In the genomic region with DNA sequence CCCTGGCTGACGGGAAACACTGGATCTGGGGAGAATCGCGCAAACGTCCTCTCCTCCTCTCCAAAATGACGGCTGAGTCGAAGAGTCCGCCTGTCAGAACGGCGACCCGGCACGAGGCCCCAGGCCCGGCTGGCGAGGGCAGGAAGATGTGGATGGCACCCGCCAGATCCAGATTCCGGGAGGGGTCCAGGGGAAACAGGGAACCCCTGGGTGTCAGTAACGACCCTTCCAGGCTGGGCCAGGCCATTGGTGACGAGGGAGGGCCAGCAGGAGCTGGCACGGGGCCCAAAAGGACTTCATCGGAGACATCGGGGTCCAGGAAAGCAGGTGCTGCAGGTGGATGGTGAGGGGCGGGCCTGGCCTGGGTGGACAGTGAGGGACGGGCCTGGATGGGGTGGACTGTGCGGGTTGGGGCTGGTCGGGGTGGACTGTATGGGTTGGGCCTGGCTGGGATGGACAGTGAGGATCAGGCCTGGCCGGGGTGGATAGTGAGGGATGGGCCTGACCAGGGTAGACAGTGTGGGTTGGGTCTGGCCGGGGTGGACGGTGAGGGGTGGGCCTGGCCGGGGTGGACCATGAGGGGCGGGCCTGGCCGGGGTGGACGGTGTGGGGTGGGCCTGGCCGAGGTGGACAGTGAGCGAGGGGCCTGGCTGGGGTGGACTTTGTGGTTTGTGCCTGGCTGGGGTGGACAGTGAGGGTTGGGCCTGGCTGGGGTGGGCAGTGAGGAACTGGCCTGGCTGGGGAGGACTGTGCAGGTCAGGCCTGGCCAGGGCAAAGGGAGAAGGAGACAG, we compare ENCODE assay signal across 29 cellular contexts. TPM values are rescaled to one million over a fixed set of nuclear protein-coding genes. Genes with fewer than 3 reads are reported as not detected.
DNase-seq lines count a peak whose midpoint lies in the region; ATAC-seq, FAIRE-seq and TF ChIP-seq lines count a peak whose summit lies in the region.
"Had no signal": no experiment of that assay in that cellular context is flagged by ENCODE, and none has a peak within 500 bp of the region (broad histone marks: within the 10 kb centered on the region; RNA-seq: fewer than 3 reads in every experiment).

No MANE protein-coding gene starts in this region.

- FAIRE-seq in H1 (lab: Jason Lieb, UNC): no peak
- FAIRE-seq: frontal cortex had no signal

- no peaks in the 10 kb centered on the region for H3K79me1 ChIP-seq in H1 (ENCODE audit: low read depth, low read length)

- H3K27ac ChIP-seq in H1 (ENCODE audit: low read depth, low read length) (no peak overlapping the region), aorta (ENCODE audit: low read depth in 1 of 2, low read length in 2 of 2) (no peak overlapping the region)
- H3K27ac ChIP-seq: esophagus squamous epithelium, hepatocyte, vagina had no signal

- no peak overlapping the region for H2BK20ac ChIP-seq in H1 (ENCODE audit: low read length)

- DNase-seq in left ventricle myocardium superior (peak; percentile 26), Right ventricle myocardium inferior (ENCODE audit: missing footprints) (no peak), H1 (ENCODE audit: low read depth in 1 of 2, low spot score in 2 of 2) (no peak), omental fat pad (ENCODE audit: low spot score) (no peak), aorta (peak; percentile 44 to 63), BE2C (no peak), dedifferentiated amniotic fluid mesenchymal stem cell (ENCODE audit: extremely low spot score) (no peak), UCSD-AML1 (lab: John Stamatoyannopoulos, UW; ENCODE audit: unreplicated experiment) (no peak)
- DNase-seq: activated CD4-positive, alpha-beta T cell treated with anti-CD3 and anti-CD28 coated beads, Interleukin-2, amount 10 ng/mL, durations not matched to agents 24 days and 14 days; activated naive CD8-positive, alpha-beta T cell treated with anti-CD3 and anti-CD28 coated beads, Interleukin-2, amount 50 U/mL, for 24 hours; C1 segment of cervical spinal cord; DND-41; esophagus squamous epithelium; NCI-H1694 treated with DMSO at 0.1 percent for 48 hours; NCI-H2171 treated with DMSO at 0.1 percent for 48 hours; NCI-H526; T-helper 2 cell had no signal

- no peak overlapping the region for H3K14ac ChIP-seq in H1 (ENCODE audit: insufficient read length)

- H3K23ac ChIP-seq in H1 (ENCODE audit: insufficient read length): no peak overlapping the region

- H3K4me3 ChIP-seq in H1 (ENCODE audit: extremely low read depth in 1 of 4, insufficient read depth in 2 of 4, low read depth in 3 of 4, low read length in 4 of 4): no peak overlapping the region
- no peak overlapping the region for H3K4me3 ChIP-seq in aorta (ENCODE audit: low read length in 2 of 2)
- H3K4me3 ChIP-seq in BE2C (ENCODE audit: low read depth, low read length): no peak overlapping the region
- H3K4me3 ChIP-seq: esophagus squamous epithelium, HAP-1, hepatocyte, mucosa of descending colon, vagina had no signal

- H3K9me3 ChIP-seq in H1 (ENCODE audit: insufficient read depth in 2 of 2, low read depth in 1 of 2, low read length in 1 of 2) (peaks cover 37 to 52% of the 10 kb centered on the region in 2 experiments), aorta (ENCODE audit: control insufficient read depth, low read length) (peaks cover 13% of the 10 kb centered on the region), BE2C (no peaks in the 10 kb centered on the region)
- H3K9me3 ChIP-seq: HAP-1 had no signal

- no peak overlapping the region for H4K91ac ChIP-seq in H1 (replicated peaks; ENCODE audit: insufficient read length, low read length)

- H3K56ac ChIP-seq in H1 (replicated peaks; ENCODE audit: insufficient read length, low read depth, low read length): no peak overlapping the region

- CTCF ChIA-PET in H1 (lab: Charles Lee; ENCODE audit: partially characterized antibody): no interaction called here

- no peak overlapping the region for H2BK5ac ChIP-seq in H1 (ENCODE audit: low read depth, low read length)

- no peak overlapping the region for H3K18ac ChIP-seq in H1 (ENCODE audit: extremely low read depth, low read length)

- ATAC-seq in left ventricle myocardium superior (no peak), Right ventricle myocardium inferior (no peak), omental fat pad (ENCODE audit: low FRiP score) (peak; percentile 25), aorta (ENCODE audit: low FRiP score) (no peak)
- ATAC-seq: activated naive CD8-positive, alpha-beta T cell treated with anti-CD3 and anti-CD28 coated beads, Interleukin-2, amount 50 U/mL, for 24 hours; mucosa of descending colon had no signal

- no peak overlapping the region for H2AFZ ChIP-seq in H1 (ENCODE audit: low read length)
- H2AFZ ChIP-seq: hepatocyte had no signal

- H3K27me3 ChIP-seq in H1 (replicated peaks in 1 of 4; ENCODE audit: control insufficient read depth in 3 of 4, extremely low read depth in 1 of 4, insufficient read depth in 3 of 4, low read length in 3 of 4) (peaks cover 0 to 2% (median 0%) of the 10 kb centered on the region in 4 experiments; a peak in 1 of 7 replicates), aorta (ENCODE audit: control insufficient read depth in 1 of 2, insufficient read depth in 2 of 2, low read length in 1 of 2) (no peaks in the 10 kb centered on the region), BE2C (peaks cover 3% of the 10 kb centered on the region; the same call in 1 of the 2 replicates)
- H3K27me3 ChIP-seq: esophagus squamous epithelium, hepatocyte, vagina had no signal

- no peak for TF ChIP-seq POLR2A in H1 (IDR thresholded peaks at IDR 0.05; ENCODE audit: control extremely low read depth in 1 of 2, low read depth in 2 of 2, low read length in 2 of 2)

- H3K36me3 ChIP-seq in H1 (ENCODE audit: control insufficient read depth in 2 of 4, insufficient read depth in 4 of 4, low read length in 3 of 4): no peaks in the 10 kb centered on the region
- no peaks in the 10 kb centered on the region for H3K36me3 ChIP-seq in aorta (ENCODE audit: control insufficient read depth in 1 of 2, insufficient read depth in 2 of 2, low read length in 1 of 2)
- no peaks in the 10 kb centered on the region for H3K36me3 ChIP-seq in BE2C
- H3K36me3 ChIP-seq: esophagus squamous epithelium, HAP-1, vagina had no signal

- H2BK120ac ChIP-seq in H1 (replicated peaks; ENCODE audit: low read depth, low read length): no peak overlapping the region

- intact Hi-C loops in left ventricle myocardium superior (cut with micrococcal nuclease) (no loop called here), Right ventricle myocardium inferior (cut with DNase I) (no loop called here), aorta (cut with DNase I) (no loop called here)

- WGBS in H1 (ENCODE audit: extremely low coverage in 1 of 2, insufficient coverage in 1 of 2, insufficient read length in 1 of 2, insufficient replicate concordance in 2 of 2, low coverage in 1 of 2, low lambda C conversion rate in 2 of 2, missing lambda C conversion rate in 1 of 2), 2 experiments: 90% methylated on average over 19 of the region's 33 CpGs; no CpG with 5 or more reads in 1 of the 2 experiments
- WGBS in aorta, 2 donors: 87 to 90% methylated on average over 32 to 33 of the region's 33 CpGs

- H3K23me2 ChIP-seq in H1 (ENCODE audit: low read depth, low read length): peaks cover 3% of the 10 kb centered on the region; the same call in 1 of the 2 replicates

- H3K4ac ChIP-seq in H1 (replicated peaks; ENCODE audit: insufficient read length, low read depth, low read length): no peak overlapping the region

- no peak overlapping the region for H2BK12ac ChIP-seq in H1 (ENCODE audit: low read depth, low read length)

- TF ChIP-seq CTCF in H1 (IDR thresholded peaks at IDR 0.05; ENCODE audit: control extremely low read depth in 1 of 3, insufficient read depth in 1 of 3, low read depth in 1 of 3, low read length in 3 of 3) (no peak), omental fat pad (IDR thresholded peaks at IDR 0.05) (no peak), BE2C (IDR thresholded peaks at IDR 0.05; ENCODE audit: low read depth, low read length) (no peak)

- TF ChIP-seq RAD21 in H1 (IDR thresholded peaks at IDR 0.05 in 1 of 2, conservative IDR thresholded peaks at IDR 0.05 in 1 of 2; ENCODE audit: low read depth in 2 of 2, low read length in 2 of 2): no peak

- H3K79me2 ChIP-seq in H1 (ENCODE audit: control insufficient read depth in 1 of 2, insufficient read depth in 2 of 2, low read length in 2 of 2): no peaks in the 10 kb centered on the region
- H3K79me2 ChIP-seq: hepatocyte had no signal

- H3K9ac ChIP-seq in H1 (replicated peaks in 1 of 4; ENCODE audit: extremely low read depth in 1 of 4, low read depth in 3 of 4, low read length in 3 of 4): no peak overlapping the region

- peak overlapping the region; percentile 25; the same call in 1 of the 2 replicates for H4K8ac ChIP-seq in H1 (ENCODE audit: extremely low read depth, insufficient read depth, low read length)

- POLR2A ChIA-PET in H1 (lab: Charles Lee; ENCODE audit: partially characterized antibody): no interaction called here

- H4K20me1 ChIP-seq in H1 (replicated peaks in 1 of 2; ENCODE audit: control insufficient read depth in 1 of 2, insufficient read depth in 2 of 2, low read length in 2 of 2): no peaks in the 10 kb centered on the region

- H3K4me1 ChIP-seq in H1 (replicated peaks in 1 of 4; ENCODE audit: control insufficient read depth in 3 of 4, insufficient read depth in 4 of 4, low read length in 3 of 4) (no peaks in the 10 kb centered on the region), aorta (ENCODE audit: control insufficient read depth in 1 of 2, insufficient read depth in 2 of 2, low read length in 2 of 2) (no peaks in the 10 kb centered on the region), BE2C (no peaks in the 10 kb centered on the region)
- H3K4me1 ChIP-seq: Caco-2, esophagus squamous epithelium, HAP-1, vagina had no signal

- H3K4me2 ChIP-seq in H1 (ENCODE audit: insufficient read depth in 1 of 2, low read depth in 2 of 2, low read length in 2 of 2): no peak overlapping the region
- H3K4me2 ChIP-seq: hepatocyte had no signal

- no peak overlapping the region for H2AK5ac ChIP-seq in H1 (ENCODE audit: low read depth, low read length)

- H4K5ac ChIP-seq in H1 (ENCODE audit: insufficient read length, low read depth, low read length): no peak overlapping the region

- no peak overlapping the region for H2BK15ac ChIP-seq in H1 (ENCODE audit: low read length)

- no peak for TF ChIP-seq EP300 in H1 (IDR thresholded peaks at IDR 0.05; ENCODE audit: borderline replicate concordance in 1 of 2, low read depth in 2 of 2, low read length in 2 of 2)

RNA-seq across cellular contexts. Expression of a gene that starts 14.0 kb away (rescaled TPM):
- total RNA-seq in left ventricle myocardium superior (not detected), Right ventricle myocardium inferior (not detected), omental fat pad (1 to 10 TPM in 1 of 4 donors, under 1 TPM in 3; 0.32 to 1.2 (median 0.55) TPM), aorta (under 1 TPM; 0.23 to 0.30 TPM)
- 0.46 and 0.48 TPM in 2 replicates for total RNA-seq in H1 (2021; fragmentation: NEBNext Ultra II Directional; extraction: Animal tissue kit (Norgen Biotek cat#: 25700))
- polyA plus RNA-seq in H1 (2011; rRNA removed) (0.86 and 0.91 TPM in 2 replicates), aorta (under 1 TPM in 1 of 2 donors, not detected in 1; 0.56 TPM)
- 0.57 TPM for polyA plus RNA-seq in H1 (2011; cell fraction: cytosol; rRNA removed)
- polyA plus RNA-seq in H1 (2011; cell fraction: nucleus; rRNA removed): 1.9 TPM
- polyA plus RNA-seq in H1 (2012, experiment 1 of 2): 0.55 to 0.88 TPM (median 0.75 TPM) in 4 replicates
- polyA plus RNA-seq in H1 (2012, experiment 2 of 2): 0.58 TPM
- polyA plus RNA-seq in H1 (2013, experiment 1 of 2): 0.77 TPM
- 0.94 TPM for polyA plus RNA-seq in H1 (2013, experiment 2 of 2)
- polyA minus RNA-seq in H1 (2011; rRNA and poly(A)+ RNA removed): 1.0 and 1.1 TPM in 2 replicates
- 0.44 TPM for polyA minus RNA-seq in H1 (2011; cell fraction: cytosol; rRNA and poly(A)+ RNA removed)
- polyA minus RNA-seq in H1 (2011; cell fraction: nucleus; rRNA and poly(A)+ RNA removed): 0.50 TPM
- 1.2 TPM for polyA plus RNA-seq in BE2C (2012; ENCODE audit: insufficient read depth, insufficient read length, low read depth)
- total RNA-seq: activated CD4-positive, alpha-beta T cell treated with anti-CD3 and anti-CD28 coated beads, Interleukin-2, amount 10 ng/mL, durations not matched to agents 24 days and 14 days; Caco-2; frontal cortex; hepatocyte; LHCN-M2; lower leg skin; mucosa of descending colon; pulmonary artery endothelial cell; skeletal muscle tissue; temporal lobe had no signal
- polyA plus RNA-seq: AG04450, hepatocyte had no signal

Comparison
In these comparisons a context has a peak if more than half of its experiments do, and no peak if none do; other contexts are left out.
1. DNase-seq: peak in left ventricle myocardium superior (single experiment) and aorta (2 of 2); none in Right ventricle myocardium inferior (single experiment), H1 (0 of 2), omental fat pad (single experiment), BE2C (single experiment), dedifferentiated amniotic fluid mesenchymal stem cell (single experiment) and UCSD-AML1 (single experiment).